In the genomic region with DNA sequence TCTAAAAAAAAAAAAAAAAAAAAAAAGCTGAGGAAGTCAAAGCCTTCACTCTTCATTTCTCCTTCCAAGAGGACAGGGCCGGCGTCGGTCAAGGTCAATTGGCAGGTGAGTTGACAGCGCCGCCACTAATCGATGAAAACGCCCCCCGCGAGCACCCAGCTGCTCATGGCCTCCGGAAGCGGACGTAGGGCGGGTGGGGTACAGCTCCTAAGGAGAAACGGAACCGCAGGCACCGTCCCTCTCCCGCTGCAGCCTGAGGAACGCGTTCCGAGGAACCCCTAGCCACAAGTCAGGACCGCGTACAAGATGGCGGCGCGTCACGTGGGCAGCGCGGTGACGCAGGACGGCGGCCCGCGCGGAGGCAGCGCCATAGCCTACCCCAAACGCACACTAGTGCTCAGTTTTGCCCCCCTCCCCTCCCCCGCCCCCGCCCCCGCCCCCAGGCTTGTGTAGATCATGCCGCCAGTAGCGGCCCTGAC, we compare ENCODE assay signal across 8 cellular contexts. TPM values are rescaled to one million over a fixed set of nuclear protein-coding genes. Genes with fewer than 3 reads are reported as not detected.
DNase-seq lines count a peak whose midpoint lies in the region; ATAC-seq, FAIRE-seq and TF ChIP-seq lines count a peak whose summit lies in the region.

Gene ATF1 (plus strand): TSS at position 465 of the 479 bp plus-strand sequence. CDS start 16,045 bp downstream, outside the sequence.

- intact Hi-C loops in kidney (cut with DNase I) = no loop called here

- DNase-seq in AG04450 (ENCODE audit: low read depth, low spot score) = peak; percentile 79
- peak; percentile 79 for DNase-seq in NCI-H2227 treated with DMSO at 0.1 percent for 48 hours (lab: John Stamatoyannopoulos, UW)
- DNase-seq in activated CD4-positive, CD25-positive, alpha-beta regulatory T cell treated with anti-CD3 and anti-CD28 coated beads, Interleukin-2, amount 50 U/mL, for 16 hours (ENCODE audit: low read depth, low spot score) = peak; percentile 74
- DNase-seq in cerebellar cortex (ENCODE audit: low spot score) = peak; percentile 87
- DNase-seq in kidney = peak; percentile 97
- DNase-seq in stimulated activated CD4-positive, alpha-beta T cell treated with anti-CD3 and anti-CD28 coated beads, Interleukin-15, amount 100 ng/mL, for 1 hour (ENCODE audit: low read depth in 1 of 2, low spot score in 1 of 2) = peak; percentile 77 to 81

- H3K9me3 ChIP-seq in AG04450 (ENCODE audit: control insufficient read depth, insufficient read depth, low read length) (peaks cover 3% of the 10 kb centered on the region; the same call in 1 of the 2 replicates), kidney (ENCODE audit: control insufficient read depth in 1 of 2, low read length in 2 of 2) (no peaks in the 10 kb centered on the region)

- TF ChIP-seq CTCF in AG04450 (IDR thresholded peaks at IDR 0.05; ENCODE audit: low read depth, low read length) = no peak
- no peak for TF ChIP-seq CTCF in kidney (IDR thresholded peaks at IDR 0.05; ENCODE audit: borderline replicate concordance, extremely low read depth, insufficient read depth)

- H3K36me3 ChIP-seq in kidney (ENCODE audit: control insufficient read depth in 1 of 2, insufficient read depth in 2 of 2, low read length in 2 of 2) = no peaks in the 10 kb centered on the region

- H3K27ac ChIP-seq in AG04450 (ENCODE audit: low read depth, low read length) = peak within 1 kb of the TSS; percentile 95
- peak within 1 kb of the TSS; percentile 99 for H3K27ac ChIP-seq in kidney (ENCODE audit: low read depth in 2 of 2, low read length in 2 of 2)

- peak within 1 kb of the TSS; percentile 95 for H3K9ac ChIP-seq in kidney (ENCODE audit: low read length in 2 of 2)

- H3K4me1 ChIP-seq in kidney (ENCODE audit: control insufficient read depth in 1 of 2, insufficient read depth in 1 of 2, low read depth in 1 of 2, low read length in 2 of 2) = peaks cover 0 to 8% of the 10 kb centered on the region in 2 donors

- peak; percentile 73 for ATAC-seq in GM18873 (IDR thresholded peaks at IDR 0.05; ENCODE audit: low FRiP score, unreplicated experiment)
- ATAC-seq in HG03139 (IDR thresholded peaks at IDR 0.05; ENCODE audit: unreplicated experiment) = peak; percentile 75

- CTCF ChIA-PET in AG04450 (lab: Charles Lee) = interaction anchor here (0.6 to 2.9 kb wide), 4 partner anchors 11 to 223 kb away, joined by 3 to 57 read pairs (median 19); no protein-coding TSS in a partner anchor

- H3K4me3 ChIP-seq in AG04450 (ENCODE audit: low read depth, low read length) (peak within 1 kb of the TSS; percentile 90), kidney (ENCODE audit: low read length in 2 of 2) (peak within 1 kb of the TSS; percentile 80 to 87)

- POLR2A ChIA-PET in AG04450 (lab: Yijun Ruan, JAX) = interaction anchor here (0.6 to 1.7 kb wide), 2 partner anchors 23 to 608 kb away, joined by 6 to 8 read pairs; no protein-coding TSS in a partner anchor

- no peaks in the 10 kb centered on the region for H3K27me3 ChIP-seq in AG04450 (ENCODE audit: control insufficient read depth, insufficient read depth, low read length)

- FAIRE-seq in kidney (lab: Jason Lieb, UNC) = no peak

RNA-seq across cellular contexts. Expression of gene ATF1, which starts in this region (rescaled TPM):
- 60.5 and 63.1 TPM in 2 replicates for polyA plus RNA-seq in AG04450 (2011; rRNA removed)
- 72.8 and 75.4 TPM in 2 replicates for polyA minus RNA-seq in AG04450 (2011; rRNA and poly(A)+ RNA removed)
- 29.0 TPM for total RNA-seq in kidney
- polyA plus RNA-seq in kidney (ENCODE audit: insufficient read depth, low read depth, low replicate concordance) = 13.9 TPM

Comparison
In these comparisons a context has a peak if more than half of its experiments do, and no peak if none do; other contexts are left out.
1. Peak in every context shown above with its lines: DNase-seq, ATAC-seq, H3K4me3 ChIP-seq and H3K27ac ChIP-seq.